1 cellular context compared by ENCODE assay signal in the genomic region with DNA sequence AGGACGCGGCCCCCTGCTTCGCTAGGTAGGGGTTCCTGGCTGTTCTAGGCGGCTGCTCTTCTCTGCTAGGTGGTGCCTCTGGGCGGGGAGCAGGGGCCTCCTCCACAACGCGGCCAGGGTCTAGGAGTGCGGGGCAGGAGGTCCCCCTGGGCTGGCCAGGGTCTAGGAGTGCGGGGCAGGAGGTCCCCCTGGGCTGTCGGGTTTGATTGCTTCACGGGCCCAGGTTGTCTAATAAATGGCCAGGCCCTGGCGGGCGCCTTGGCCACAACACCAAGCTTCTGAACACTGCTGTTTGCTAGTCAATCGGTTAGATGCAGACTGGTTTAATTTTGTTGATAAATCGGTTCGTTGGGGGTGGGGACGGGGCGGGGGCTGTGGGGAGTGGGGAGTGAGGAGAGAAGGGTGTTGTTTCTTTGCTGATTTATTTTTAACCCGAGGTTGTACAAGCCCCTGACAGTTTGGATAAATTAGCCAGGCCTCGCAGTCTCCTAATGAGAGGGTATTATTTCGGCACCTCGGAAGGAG.
TF ChIP-seq lines count a peak whose summit lies in the region.

No MANE protein-coding gene starts in this region.

TF ChIP-seq in HepG2, 621 proteins besides CTCF, POLR2A, EP300 and RAD21 (continued from another document):
- TF ChIP-seq, protein P1, sequence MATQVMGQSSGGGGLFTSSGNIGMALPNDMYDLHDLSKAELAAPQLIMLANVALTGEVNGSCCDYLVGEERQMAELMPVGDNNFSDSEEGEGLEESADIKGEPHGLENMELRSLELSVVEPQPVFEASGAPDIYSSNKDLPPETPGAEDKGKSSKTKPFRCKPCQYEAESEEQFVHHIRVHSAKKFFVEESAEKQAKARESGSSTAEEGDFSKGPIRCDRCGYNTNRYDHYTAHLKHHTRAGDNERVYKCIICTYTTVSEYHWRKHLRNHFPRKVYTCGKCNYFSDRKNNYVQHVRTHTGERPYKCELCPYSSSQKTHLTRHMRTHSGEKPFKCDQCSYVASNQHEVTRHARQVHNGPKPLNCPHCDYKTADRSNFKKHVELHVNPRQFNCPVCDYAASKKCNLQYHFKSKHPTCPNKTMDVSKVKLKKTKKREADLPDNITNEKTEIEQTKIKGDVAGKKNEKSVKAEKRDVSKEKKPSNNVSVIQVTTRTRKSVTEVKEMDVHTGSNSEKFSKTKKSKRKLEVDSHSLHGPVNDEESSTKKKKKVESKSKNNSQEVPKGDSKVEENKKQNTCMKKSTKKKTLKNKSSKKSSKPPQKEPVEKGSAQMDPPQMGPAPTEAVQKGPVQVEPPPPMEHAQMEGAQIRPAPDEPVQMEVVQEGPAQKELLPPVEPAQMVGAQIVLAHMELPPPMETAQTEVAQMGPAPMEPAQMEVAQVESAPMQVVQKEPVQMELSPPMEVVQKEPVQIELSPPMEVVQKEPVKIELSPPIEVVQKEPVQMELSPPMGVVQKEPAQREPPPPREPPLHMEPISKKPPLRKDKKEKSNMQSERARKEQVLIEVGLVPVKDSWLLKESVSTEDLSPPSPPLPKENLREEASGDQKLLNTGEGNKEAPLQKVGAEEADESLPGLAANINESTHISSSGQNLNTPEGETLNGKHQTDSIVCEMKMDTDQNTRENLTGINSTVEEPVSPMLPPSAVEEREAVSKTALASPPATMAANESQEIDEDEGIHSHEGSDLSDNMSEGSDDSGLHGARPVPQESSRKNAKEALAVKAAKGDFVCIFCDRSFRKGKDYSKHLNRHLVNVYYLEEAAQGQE (IDR thresholded peaks at IDR 0.05; ENCODE audit: borderline replicate concordance in 1 of 2, low read depth in 1 of 2, low read length in 2 of 2), result no peak
- no peak for TF ChIP-seq ZNF652 (CRISPR knock-in tag; IDR thresholded peaks at IDR 0.05; ENCODE audit: borderline replicate concordance, low read depth)
- TF ChIP-seq, protein P2, sequence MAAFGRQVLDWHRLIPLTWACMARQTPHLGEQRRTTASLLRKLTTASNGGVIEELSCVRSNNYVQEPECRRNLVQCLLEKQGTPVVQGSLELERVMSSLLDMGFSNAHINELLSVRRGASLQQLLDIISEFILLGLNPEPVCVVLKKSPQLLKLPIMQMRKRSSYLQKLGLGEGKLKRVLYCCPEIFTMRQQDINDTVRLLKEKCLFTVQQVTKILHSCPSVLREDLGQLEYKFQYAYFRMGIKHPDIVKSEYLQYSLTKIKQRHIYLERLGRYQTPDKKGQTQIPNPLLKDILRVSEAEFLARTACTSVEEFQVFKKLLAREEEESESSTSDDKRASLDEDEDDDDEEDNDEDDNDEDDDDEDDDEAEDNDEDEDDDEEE (CRISPR knock-in tag; IDR thresholded peaks at IDR 0.05), result no peak
- TF ChIP-seq, protein P3, sequence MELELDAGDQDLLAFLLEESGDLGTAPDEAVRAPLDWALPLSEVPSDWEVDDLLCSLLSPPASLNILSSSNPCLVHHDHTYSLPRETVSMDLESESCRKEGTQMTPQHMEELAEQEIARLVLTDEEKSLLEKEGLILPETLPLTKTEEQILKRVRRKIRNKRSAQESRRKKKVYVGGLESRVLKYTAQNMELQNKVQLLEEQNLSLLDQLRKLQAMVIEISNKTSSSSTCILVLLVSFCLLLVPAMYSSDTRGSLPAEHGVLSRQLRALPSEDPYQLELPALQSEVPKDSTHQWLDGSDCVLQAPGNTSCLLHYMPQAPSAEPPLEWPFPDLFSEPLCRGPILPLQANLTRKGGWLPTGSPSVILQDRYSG (CRISPR knock-in tag; IDR thresholded peaks at IDR 0.05), result no peak
- no peak for TF ChIP-seq SP2 (CRISPR knock-in tag; IDR thresholded peaks at IDR 0.05)
- no peak for TF ChIP-seq RARA (CRISPR knock-in tag; IDR thresholded peaks at IDR 0.05)
- no peak for TF ChIP-seq SKI (IDR thresholded peaks at IDR 0.05; ENCODE audit: partially characterized antibody)
- no peak for TF ChIP-seq ZNF326 (CRISPR knock-in tag; IDR thresholded peaks at IDR 0.05; ENCODE audit: borderline replicate concordance)
- TF ChIP-seq ZNF841 (CRISPR knock-in tag; IDR thresholded peaks at IDR 0.05; ENCODE audit: borderline replicate concordance), result no peak
- no peak for TF ChIP-seq ARNT2 (CRISPR knock-in tag; IDR thresholded peaks at IDR 0.05; ENCODE audit: low read depth)
- no peak for TF ChIP-seq ZNF354B (CRISPR knock-in tag; IDR thresholded peaks at IDR 0.05)
- TF ChIP-seq RBAK (CRISPR knock-in tag; IDR thresholded peaks at IDR 0.05), result no peak
- TF ChIP-seq BRCA1 (CRISPR knock-in tag; IDR thresholded peaks at IDR 0.05), result no peak
- no peak for TF ChIP-seq GABPB1 (CRISPR knock-in tag; IDR thresholded peaks at IDR 0.05)
